Comparison of ENCODE assay signal across 19 cellular contexts in the genomic region with DNA sequence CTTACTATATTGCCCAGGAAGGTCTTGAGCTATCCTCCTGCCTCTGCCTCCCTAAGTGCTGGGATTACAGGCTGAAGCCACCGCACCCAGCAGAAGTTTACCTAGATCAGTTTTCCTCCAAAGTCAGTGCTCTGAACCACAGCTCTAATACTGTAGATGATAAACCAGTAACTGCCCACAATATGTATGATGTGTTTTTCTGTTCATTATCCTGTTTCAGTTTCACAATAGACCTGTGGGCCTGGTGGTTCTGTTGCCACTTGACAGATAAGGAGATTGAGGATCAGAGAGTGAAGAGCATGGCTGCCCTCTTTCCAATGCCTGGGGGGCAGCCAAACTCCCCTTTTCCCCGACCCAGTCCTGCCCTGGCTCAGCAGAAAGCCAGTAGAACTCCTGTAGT.
DNase-seq lines count a peak whose midpoint lies in the region; ATAC-seq and TF ChIP-seq lines count a peak whose summit lies in the region.
"Had no signal": no experiment of that assay in that cellular context is flagged by ENCODE, and none has a peak within 500 bp of the region (broad histone marks: within the 10 kb centered on the region; RNA-seq: fewer than 3 reads in every experiment).

No MANE protein-coding gene starts in this region.

- H3K79me2 ChIP-seq in Karpas-422 (ENCODE audit: low read length) (no peaks in the 10 kb centered on the region), H9 (ENCODE audit: insufficient read depth, low read length) (no peaks in the 10 kb centered on the region)

- H3K18ac ChIP-seq in H9 (ENCODE audit: insufficient read length, low read depth, low read length): no peak overlapping the region

- H3K9me3 ChIP-seq in thyroid gland (no peaks in the 10 kb centered on the region), Karpas-422 (ENCODE audit: low read length) (no peaks in the 10 kb centered on the region), H9 (ENCODE audit: control insufficient read depth, low read depth, low read length) (no peaks in the 10 kb centered on the region)
- H3K9me3 ChIP-seq: transverse colon had no signal

- no peak overlapping the region for H2BK20ac ChIP-seq in H9 (ENCODE audit: low read depth, low read length, poor library complexity, severe bottlenecking)

- H3K14ac ChIP-seq in H9 (ENCODE audit: insufficient read depth, low read length): no peak overlapping the region

- H3K27ac Mint-ChIP-seq in H9 (no peak overlapping the region), chondrocyte (ENCODE audit: unreplicated experiment) (no peak overlapping the region)
- H3K27ac Mint-ChIP-seq: activated CD4-positive, alpha-beta T cell treated with anti-CD3 and anti-CD28 coated beads for 36 hours; activated T-cell treated with anti-CD3 and anti-CD28 coated beads, Interleukin-2, amount 50 U/mL, for 72 hours; B cell had no signal

- no peak overlapping the region for H2BK12ac ChIP-seq in H9 (ENCODE audit: insufficient read length, low read depth, low read length)

- H3K4ac ChIP-seq in H9 (ENCODE audit: low read depth, low read length): no peak overlapping the region

- no peak overlapping the region for H3K56ac ChIP-seq in H9 (ENCODE audit: insufficient read length, low read depth, low read length)

- H3K36me3 Mint-ChIP-seq in H9 (ENCODE audit: insufficient read depth in 1 of 3, low read depth in 3 of 3) (peaks cover 0 to 2% (median 0%) of the 10 kb centered on the region in 3 experiments; a peak in 2 of 7 replicates), chondrocyte (ENCODE audit: low read depth) (no peaks in the 10 kb centered on the region)

- H2AFZ ChIP-seq in Karpas-422 (ENCODE audit: low read length) (no peak overlapping the region), H9 (ENCODE audit: low read length) (no peak overlapping the region)

- H3K23me2 ChIP-seq in H9 (ENCODE audit: insufficient read length, low read depth, low read length, poor library complexity, severe bottlenecking): no peaks in the 10 kb centered on the region

- H3K9ac ChIP-seq in Karpas-422 (ENCODE audit: low read length) (no peak overlapping the region), H9 (ENCODE audit: extremely low read depth, insufficient read length, low read length) (no peak overlapping the region)

- H3T11ph ChIP-seq in H9 (ENCODE audit: low read length): no peak overlapping the region

- H3K9me3 Mint-ChIP-seq in H9 (peaks cover 68 to 80% of the 10 kb centered on the region in 2 experiments), chondrocyte (ENCODE audit: low read depth) (peaks cover 2% of the 10 kb centered on the region)
- H3K9me3 Mint-ChIP-seq: activated T-cell treated with anti-CD3 and anti-CD28 coated beads, Interleukin-2, amount 50 U/mL, for 72 hours; central memory CD8-positive, alpha-beta T cell had no signal

- intact Hi-C loops in thyroid gland (cut with DNase I): no loop called here

- H4K8ac ChIP-seq in H9 (replicated peaks; ENCODE audit: insufficient read length, low read depth, low read length): no peak overlapping the region

- H2BK120ac ChIP-seq in H9 (ENCODE audit: low read depth, low read length, poor library complexity, severe bottlenecking): no peak overlapping the region

- H2BK5ac ChIP-seq in H9 (ENCODE audit: insufficient read length, low read length): no peak overlapping the region

- H3K27me3 ChIP-seq in thyroid gland (no peaks in the 10 kb centered on the region), Karpas-422 (ENCODE audit: low read length) (no peaks in the 10 kb centered on the region), H9 (ENCODE audit: insufficient read depth, low read length) (peaks cover 3% of the 10 kb centered on the region; the same call in 1 of the 2 replicates)
- H3K27me3 ChIP-seq: transverse colon had no signal

- H2BK15ac ChIP-seq in H9 (ENCODE audit: low read depth, low read length): no peak overlapping the region

- no peak overlapping the region for H4K5ac ChIP-seq in H9 (ENCODE audit: insufficient read length, low read depth, low read length)

- DNase-seq in glomerular visceral epithelial cell (ENCODE audit: extremely low spot score): peak; percentile 2
- no peak for DNase-seq in thyroid gland
- no peak for DNase-seq in Karpas-422
- no peak for DNase-seq in H9
- DNase-seq in chondrocyte (ENCODE audit: low spot score): no peak
- DNase-seq: activated CD4-positive, alpha-beta T cell treated with anti-CD3 and anti-CD28 coated beads for 36 hours; activated T-cell treated with anti-CD3 and anti-CD28 coated beads, Interleukin-2, amount 50 U/mL, for 72 hours; hypothalamus; NCI-H146; NCI-H446; nucleus accumbens; stimulated activated CD4-positive, alpha-beta T cell treated with anti-CD3 and anti-CD28 coated beads, Interleukin-4, amount 100 ng/mL, for 4 hours; transverse colon had no signal

- 74 to 80% methylated on average over 1 to 2 of the region's 2 CpGs for WGBS in thyroid gland, 2 donors
- WGBS in H9 (ENCODE audit: extremely low coverage, insufficient read length, low lambda C conversion rate): no CpG with 5 or more reads among the region's 2 CpGs

- H3K27me3 Mint-ChIP-seq in H9 (ENCODE audit: low read depth) (peaks cover 13% of the 10 kb centered on the region), chondrocyte (ENCODE audit: low read depth) (no peaks in the 10 kb centered on the region)

- no peak overlapping the region for H3K4me2 ChIP-seq in Karpas-422 (ENCODE audit: low read depth, low read length, poor library complexity, severe bottlenecking)
- H3K4me2 ChIP-seq in H9 (ENCODE audit: insufficient read depth, insufficient read length, low read length): no peak overlapping the region

- no peak for TF ChIP-seq POLR2A in thyroid gland (IDR thresholded peaks at IDR 0.05)

- no peak overlapping the region for H2AK5ac ChIP-seq in H9 (ENCODE audit: insufficient read length, low read length)

- H3K36me3 ChIP-seq in thyroid gland (no peaks in the 10 kb centered on the region), Karpas-422 (ENCODE audit: insufficient read depth, low read length) (no peaks in the 10 kb centered on the region)
- H3K36me3 ChIP-seq: transverse colon had no signal

- H3K4me1 Mint-ChIP-seq in H9 (peaks cover 16 to 43% of the 10 kb centered on the region in 2 experiments), chondrocyte (ENCODE audit: low read depth) (peaks cover 10% of the 10 kb centered on the region)
- H3K4me1 Mint-ChIP-seq: activated CD4-positive, alpha-beta T cell treated with anti-CD3 and anti-CD28 coated beads for 36 hours; B cell; central memory CD8-positive, alpha-beta T cell had no signal

- H3K4me3 Mint-ChIP-seq in H9 (no peak overlapping the region), chondrocyte (ENCODE audit: unreplicated experiment) (no peak overlapping the region)
- H3K4me3 Mint-ChIP-seq: activated CD4-positive, alpha-beta T cell treated with anti-CD3 and anti-CD28 coated beads for 36 hours; activated T-cell treated with anti-CD3 and anti-CD28 coated beads, Interleukin-2, amount 50 U/mL, for 72 hours; B cell; central memory CD8-positive, alpha-beta T cell had no signal

- H3K79me1 ChIP-seq in H9 (ENCODE audit: insufficient read depth, low read depth, low read length, poor library complexity, severe bottlenecking): no peaks in the 10 kb centered on the region

- H4K91ac ChIP-seq in H9 (ENCODE audit: insufficient read length, low read depth, low read length): no peak overlapping the region

- H3K23ac ChIP-seq in H9 (ENCODE audit: insufficient read length, low read depth, low read length): no peak overlapping the region

- no peak overlapping the region for H3K27ac ChIP-seq in thyroid gland
- no peak overlapping the region for H3K27ac ChIP-seq in Karpas-422 (ENCODE audit: low read length)
- H3K27ac ChIP-seq in H9 (ENCODE audit: insufficient read length, low read depth, low read length): no peak overlapping the region
- H3K27ac ChIP-seq: SK-N-MC, transverse colon had no signal

- H4K20me1 ChIP-seq in Karpas-422 (ENCODE audit: insufficient read depth, low read depth, low read length) (no peaks in the 10 kb centered on the region), H9 (ENCODE audit: control insufficient read depth, insufficient read depth, insufficient read length) (no peaks in the 10 kb centered on the region)

- TF ChIP-seq CTCF in thyroid gland (IDR thresholded peaks at IDR 0.05) (no peak), H9 (conservative IDR thresholded peaks at IDR 0.05) (no peak), chondrocyte (IDR thresholded peaks at IDR 0.05) (no peak)

- H3K4me3 ChIP-seq in thyroid gland (replicated peaks in 1 of 3): no peak overlapping the region
- H3K4me3 ChIP-seq in Karpas-422 (ENCODE audit: low read length): no peak overlapping the region
- H3K4me3 ChIP-seq: SK-N-MC, transverse colon had no signal

- ATAC-seq in GM18907 (IDR thresholded peaks at IDR 0.05; ENCODE audit: unreplicated experiment) (peak; percentile 89), GM21529 (IDR thresholded peaks at IDR 0.05; ENCODE audit: unreplicated experiment) (peak; percentile 55), HG03196 (IDR thresholded peaks at IDR 0.05; ENCODE audit: unreplicated experiment) (peak; percentile 81)
- ATAC-seq: activated CD4-positive, alpha-beta T cell treated with anti-CD3 and anti-CD28 coated beads for 36 hours; activated T-cell treated with anti-CD3 and anti-CD28 coated beads, Interleukin-2, amount 50 U/mL, for 72 hours had no signal

- H3K4me1 ChIP-seq in thyroid gland: no peaks in the 10 kb centered on the region
- no peaks in the 10 kb centered on the region for H3K4me1 ChIP-seq in Karpas-422 (ENCODE audit: low read length)
- peaks cover 8% of the 10 kb centered on the region; the same call in 1 of the 2 replicates for H3K4me1 ChIP-seq in H9 (ENCODE audit: insufficient read depth, low read length)
- H3K4me1 ChIP-seq: transverse colon had no signal

- H3K9me2 ChIP-seq in Karpas-422 (replicated peaks; ENCODE audit: insufficient read depth, low read length): no peaks in the 10 kb centered on the region
